In the genomic region with DNA sequence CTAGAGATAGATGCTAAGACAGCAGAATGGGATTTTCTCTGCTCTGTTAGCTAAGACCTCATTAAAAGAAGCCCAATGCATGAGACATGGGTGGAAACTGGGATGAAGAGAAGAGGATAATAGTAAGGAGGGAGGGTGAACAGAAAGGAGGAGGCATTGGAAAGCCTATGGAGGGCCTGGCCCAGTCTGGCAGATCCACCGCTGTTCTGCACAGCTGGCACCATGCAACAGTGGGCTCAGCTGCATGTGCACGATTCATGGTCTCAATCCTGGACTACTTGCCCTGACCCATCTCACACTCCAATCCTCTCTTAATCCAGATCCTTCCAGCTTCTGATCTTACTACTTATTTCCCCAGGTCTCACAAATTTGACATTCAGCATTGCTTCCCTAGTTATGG, we compare ENCODE assay signal across 2 cellular contexts.
TF ChIP-seq lines count a peak whose summit lies in the region.

No MANE protein-coding gene starts in this region.

TF ChIP-seq in GM23338, 12 proteins besides CTCF, POLR2A, EP300 and RAD21:
- TF ChIP-seq ETS1 (IDR thresholded peaks at IDR 0.05) (no peak), POLR2AphosphoS5 (IDR thresholded peaks at IDR 0.05; ENCODE audit: low read depth) (no peak), CREB1 (CRISPR knock-in tag; IDR thresholded peaks at IDR 0.05; ENCODE audit: low read depth) (no peak), EZH2phosphoT487 (IDR thresholded peaks at IDR 0.05; ENCODE audit: unreplicated experiment) (no peak), STAT1 (IDR thresholded peaks at IDR 0.05; ENCODE audit: unreplicated experiment) (no peak), ZNF462 (CRISPR knock-in tag; IDR thresholded peaks at IDR 0.05) (no peak), ZNF331 (CRISPR knock-in tag; IDR thresholded peaks at IDR 0.05; ENCODE audit: low read depth) (no peak), JUNB (IDR thresholded peaks at IDR 0.05; ENCODE audit: unreplicated experiment) (no peak)
- TF ChIP-seq, protein P1, sequence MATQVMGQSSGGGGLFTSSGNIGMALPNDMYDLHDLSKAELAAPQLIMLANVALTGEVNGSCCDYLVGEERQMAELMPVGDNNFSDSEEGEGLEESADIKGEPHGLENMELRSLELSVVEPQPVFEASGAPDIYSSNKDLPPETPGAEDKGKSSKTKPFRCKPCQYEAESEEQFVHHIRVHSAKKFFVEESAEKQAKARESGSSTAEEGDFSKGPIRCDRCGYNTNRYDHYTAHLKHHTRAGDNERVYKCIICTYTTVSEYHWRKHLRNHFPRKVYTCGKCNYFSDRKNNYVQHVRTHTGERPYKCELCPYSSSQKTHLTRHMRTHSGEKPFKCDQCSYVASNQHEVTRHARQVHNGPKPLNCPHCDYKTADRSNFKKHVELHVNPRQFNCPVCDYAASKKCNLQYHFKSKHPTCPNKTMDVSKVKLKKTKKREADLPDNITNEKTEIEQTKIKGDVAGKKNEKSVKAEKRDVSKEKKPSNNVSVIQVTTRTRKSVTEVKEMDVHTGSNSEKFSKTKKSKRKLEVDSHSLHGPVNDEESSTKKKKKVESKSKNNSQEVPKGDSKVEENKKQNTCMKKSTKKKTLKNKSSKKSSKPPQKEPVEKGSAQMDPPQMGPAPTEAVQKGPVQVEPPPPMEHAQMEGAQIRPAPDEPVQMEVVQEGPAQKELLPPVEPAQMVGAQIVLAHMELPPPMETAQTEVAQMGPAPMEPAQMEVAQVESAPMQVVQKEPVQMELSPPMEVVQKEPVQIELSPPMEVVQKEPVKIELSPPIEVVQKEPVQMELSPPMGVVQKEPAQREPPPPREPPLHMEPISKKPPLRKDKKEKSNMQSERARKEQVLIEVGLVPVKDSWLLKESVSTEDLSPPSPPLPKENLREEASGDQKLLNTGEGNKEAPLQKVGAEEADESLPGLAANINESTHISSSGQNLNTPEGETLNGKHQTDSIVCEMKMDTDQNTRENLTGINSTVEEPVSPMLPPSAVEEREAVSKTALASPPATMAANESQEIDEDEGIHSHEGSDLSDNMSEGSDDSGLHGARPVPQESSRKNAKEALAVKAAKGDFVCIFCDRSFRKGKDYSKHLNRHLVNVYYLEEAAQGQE (IDR thresholded peaks at IDR 0.05; ENCODE audit: unreplicated experiment) = no peak
TF ChIP-seq in GM23338: peak in this region for 0.

TF ChIP-seq in H1, 55 proteins besides CTCF, POLR2A, EP300 and RAD21:
- TF ChIP-seq RNF2 (IDR thresholded peaks at IDR 0.05; ENCODE audit: borderline replicate concordance, low read depth, low read length, missing control alignments, poor library complexity, severe bottlenecking) (no peak), JUN (IDR thresholded peaks at IDR 0.05; ENCODE audit: low read depth, low read length) (no peak), PHF8 (conservative IDR thresholded peaks at IDR 0.05; ENCODE audit: low read depth, low read length) (no peak), ATF3 (IDR thresholded peaks at IDR 0.05; ENCODE audit: insufficient read depth, low read depth, low read length) (no peak), RXRA (IDR thresholded peaks at IDR 0.05; ENCODE audit: insufficient read depth, low read depth, low read length) (no peak), SP4 (IDR thresholded peaks at IDR 0.05; ENCODE audit: low read length) (no peak), ZNF274 (IDR thresholded peaks at IDR 0.05; ENCODE audit: borderline replicate concordance, extremely low read depth, low read length) (no peak), BACH1 (IDR thresholded peaks at IDR 0.05; ENCODE audit: low read length) (no peak), SAP30 (IDR thresholded peaks at IDR 0.05; ENCODE audit: insufficient read depth, insufficient replicate concordance, low read length) (no peak), NRF1 (IDR thresholded peaks at IDR 0.05; ENCODE audit: low read depth, low read length) (no peak)
- TF ChIP-seq, protein P2, sequence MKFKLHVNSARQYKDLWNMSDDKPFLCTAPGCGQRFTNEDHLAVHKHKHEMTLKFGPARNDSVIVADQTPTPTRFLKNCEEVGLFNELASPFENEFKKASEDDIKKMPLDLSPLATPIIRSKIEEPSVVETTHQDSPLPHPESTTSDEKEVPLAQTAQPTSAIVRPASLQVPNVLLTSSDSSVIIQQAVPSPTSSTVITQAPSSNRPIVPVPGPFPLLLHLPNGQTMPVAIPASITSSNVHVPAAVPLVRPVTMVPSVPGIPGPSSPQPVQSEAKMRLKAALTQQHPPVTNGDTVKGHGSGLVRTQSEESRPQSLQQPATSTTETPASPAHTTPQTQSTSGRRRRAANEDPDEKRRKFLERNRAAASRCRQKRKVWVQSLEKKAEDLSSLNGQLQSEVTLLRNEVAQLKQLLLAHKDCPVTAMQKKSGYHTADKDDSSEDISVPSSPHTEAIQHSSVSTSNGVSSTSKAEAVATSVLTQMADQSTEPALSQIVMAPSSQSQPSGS (IDR thresholded peaks at IDR 0.05; ENCODE audit: low read length) = no peak
